ENCODE assay signal across 8 cellular contexts in genomic region chr17:60524463-60525346, GRCh38. TPM values are rescaled to one million over a fixed set of nuclear protein-coding genes. Genes with fewer than 3 reads are reported as not detected.
DNase-seq lines count a peak whose midpoint lies in the region; ATAC-seq and TF ChIP-seq lines count a peak whose summit lies in the region.

No MANE protein-coding gene starts in this region.

- H3K4me3 Mint-ChIP-seq in activated T-helper 17 cell treated with anti-CD3 and anti-CD28 coated beads, Interleukin-2, amount 50 U/mL, for 72 hours, result peak overlapping the region; percentile 99

- peak overlapping the region; percentile 74 for H3K4me3 ChIP-seq in AG10803 (ENCODE audit: low read length)
- peak overlapping the region; percentile 85 to 92 for H3K4me3 ChIP-seq in HCT116 (replicated peaks in 1 of 2; ENCODE audit: low read depth in 1 of 2, low read length in 2 of 2)
- H3K4me3 ChIP-seq in iPS-18c (ENCODE audit: insufficient read depth, low read depth, low read length), result peak overlapping the region; percentile 100
- peak overlapping the region; percentile 78 to 97 (median 92) for H3K4me3 ChIP-seq in skin epidermis

- RAD21 ChIA-PET in HCT116 (lab: Charles Lee; ENCODE audit: low non-redundant PET in 1 of 2, low total read pairs in 2 of 2, uncharacterized antibody in 2 of 2, unreplicated experiment in 2 of 2), result no interaction called here

- H3K79me2 ChIP-seq in HCT116 (ENCODE audit: insufficient read depth, low read length), result peaks cover 67% of the 10 kb centered on the region

- DNase-seq in AG10803 (ENCODE audit: low read depth) (no peak), HCT116 (ENCODE audit: low read depth, low spot score) (no peak)
- DNase-seq in stimulated activated CD4-positive, alpha-beta T cell treated with anti-CD3 and anti-CD28 coated beads, Interleukin-4, amount 100 ng/mL, for 4 hours, result no peak
- no peak for DNase-seq in stimulated activated CD8-positive, alpha-beta memory T cell treated with anti-CD3 and anti-CD28 coated beads, Interleukin-4, amount 100 ng/mL, for 48 hours

- no peaks in the 10 kb centered on the region for H3K9me3 Mint-ChIP-seq in activated T-helper 17 cell treated with anti-CD3 and anti-CD28 coated beads, Interleukin-2, amount 50 U/mL, for 72 hours

- H3K27ac Mint-ChIP-seq in activated T-helper 17 cell treated with anti-CD3 and anti-CD28 coated beads, Interleukin-2, amount 50 U/mL, for 72 hours, result peak overlapping the region; percentile 99

- peaks cover 21% of the 10 kb centered on the region for H3K4me1 Mint-ChIP-seq in activated T-helper 17 cell treated with anti-CD3 and anti-CD28 coated beads, Interleukin-2, amount 50 U/mL, for 72 hours

- TF ChIP-seq POLR2A in HCT116 (IDR thresholded peaks at IDR 0.05; ENCODE audit: borderline replicate concordance, extremely low read depth, insufficient read depth, insufficient read length), result no peak

- no peak overlapping the region for H2AFZ ChIP-seq in HCT116 (ENCODE audit: low read depth, low read length, poor library complexity, severe bottlenecking)

- TSS peak; percentile 46 for BruUV-seq in HCT116 (replicated peaks; lab: Mats Ljungman, UMichigan)

- H3K9me2 ChIP-seq in HCT116 (ENCODE audit: insufficient read depth), result no peaks in the 10 kb centered on the region

- CTCF ChIA-PET in HCT116 (lab: Charles Lee), result no interaction called here

- H3K36me3 Mint-ChIP-seq in activated T-helper 17 cell treated with anti-CD3 and anti-CD28 coated beads, Interleukin-2, amount 50 U/mL, for 72 hours (ENCODE audit: low read depth), result peaks cover 28% of the 10 kb centered on the region

- no peaks in the 10 kb centered on the region for H4K20me1 ChIP-seq in HCT116 (ENCODE audit: insufficient read depth)

- TF ChIP-seq CTCF in AG10803 (conservative IDR thresholded peaks at IDR 0.05; ENCODE audit: low read length), result no peak
- TF ChIP-seq CTCF in HCT116 (IDR thresholded peaks at IDR 0.05 in 2 of 3, conservative IDR thresholded peaks at IDR 0.05 in 1 of 3; ENCODE audit: borderline replicate concordance in 1 of 3, insufficient read depth in 1 of 3, low read depth in 2 of 3, low read length in 2 of 3), result no peak

- POLR2A ChIA-PET in HCT116 (lab: Charles Lee), result interaction anchor here (0.7 to 2.1 kb wide), 3 partner anchors 18 to 51 kb away, joined by 3 to 6 read pairs (median 5); no protein-coding TSS in a partner anchor

- no peaks in the 10 kb centered on the region for H3K9me3 ChIP-seq in HCT116 (ENCODE audit: control insufficient read depth in 1 of 2, insufficient read depth in 1 of 2, low read depth in 1 of 2, low read length in 2 of 2)
- peaks cover 3% of the 10 kb centered on the region for H3K9me3 ChIP-seq in iPS-18c (ENCODE audit: control insufficient read depth, insufficient read depth, low read length)

- TF ChIP-seq RAD21 in HCT116 (IDR thresholded peaks at IDR 0.05; ENCODE audit: low read depth), result no peak

- no peaks in the 10 kb centered on the region for H3K27me3 Mint-ChIP-seq in activated T-helper 17 cell treated with anti-CD3 and anti-CD28 coated beads, Interleukin-2, amount 50 U/mL, for 72 hours

- H3K36me3 ChIP-seq in HCT116 (ENCODE audit: control insufficient read depth in 1 of 2, insufficient read depth in 2 of 2, low read length in 2 of 2), result peaks cover 7% of the 10 kb centered on the region in 2 experiments; a peak in 2 of 4 replicates

- peak overlapping the region; percentile 83 for H3K9ac ChIP-seq in HCT116 (ENCODE audit: low read length)

- no peaks in the 10 kb centered on the region for H3K27me3 ChIP-seq in HCT116 (ENCODE audit: insufficient read depth, low read length)

- intact Hi-C loops in HCT116 (cut with micrococcal nuclease), result no loop called here

- peak overlapping the region; percentile 91 for H3K27ac ChIP-seq in HCT116 (ENCODE audit: low read depth, low read length)
- H3K27ac ChIP-seq in skin epidermis, result peak overlapping the region in 20 of 21 experiments; percentile 93 to 100 (median 98)

- H3K4me1 ChIP-seq in HCT116 (ENCODE audit: control insufficient read depth in 1 of 2, insufficient read depth in 2 of 2, low read length in 2 of 2), result peaks cover 9 to 17% of the 10 kb centered on the region in 2 experiments

- peak overlapping the region; percentile 87 for H3K4me2 ChIP-seq in HCT116 (ENCODE audit: low read length)

- ATAC-seq in HCT116, result no peak
- no peak for ATAC-seq in activated T-helper 17 cell treated with anti-CD3 and anti-CD28 coated beads, Interleukin-2, amount 50 U/mL, for 72 hours (replicated peaks)
- no peak for ATAC-seq in GM21786 (IDR thresholded peaks at IDR 0.05; ENCODE audit: unreplicated experiment)

TF ChIP-seq in HCT116, 20 proteins besides CTCF, POLR2A, EP300 and RAD21:
- TF ChIP-seq ELF1 (IDR thresholded peaks at IDR 0.05; ENCODE audit: borderline replicate concordance, low read depth) (0 out of 2 replicates have a peak, but pooled peaks have one; percentile 14), ATF3 (IDR thresholded peaks at IDR 0.05) (no peak), SIN3A (IDR thresholded peaks at IDR 0.05; ENCODE audit: low read depth) (0 out of 2 replicates have a peak, but pooled peaks have one; percentile 5)

RNA-seq across cellular contexts. Expression of gene APPBP2, which starts 1.3 kb away (rescaled TPM):
- 35.8 TPM for total RNA-seq in HCT116 (2021; ENCODE audit: unreplicated experiment)
- 12.9 and 14.9 TPM in 2 replicates for polyA plus RNA-seq in HCT116 (2012)
- total RNA-seq in activated T-helper 17 cell treated with anti-CD3 and anti-CD28 coated beads, Interleukin-2, amount 50 U/mL, for 72 hours, result 10 to 100 TPM; 27.7 to 33.0 TPM
